In the genomic region with DNA sequence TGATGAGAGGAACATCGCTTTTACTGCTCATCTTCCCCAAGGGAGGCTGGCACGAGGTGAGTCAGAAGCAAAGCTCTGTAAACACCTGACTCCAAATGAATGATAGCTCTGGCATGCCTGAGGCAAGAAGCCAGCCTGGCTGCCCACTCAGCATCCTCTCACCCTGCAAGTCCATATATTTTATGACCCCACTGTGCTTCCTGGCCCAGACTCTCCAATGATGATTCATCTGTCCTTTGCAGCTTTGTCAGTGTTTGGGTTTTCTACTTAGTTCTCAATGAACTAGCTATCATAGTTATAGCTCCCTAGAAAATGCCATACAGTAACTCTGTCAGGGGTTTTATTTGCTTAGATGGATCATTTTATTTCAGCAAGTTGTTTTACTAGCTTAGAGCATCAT, we compare ENCODE assay signal across 14 cellular contexts. TPM values are rescaled to one million over a fixed set of nuclear protein-coding genes. Genes with fewer than 3 reads are reported as not detected.
DNase-seq lines count a peak whose midpoint lies in the region; ATAC-seq and TF ChIP-seq lines count a peak whose summit lies in the region.
"Had no signal": no experiment of that assay in that cellular context is flagged by ENCODE, and none has a peak within 500 bp of the region (broad histone marks: within the 10 kb centered on the region; RNA-seq: fewer than 3 reads in every experiment).

No MANE protein-coding gene starts in this region.

- H3K4me3 ChIP-seq in RWPE2 (ENCODE audit: severe bottlenecking) (no peak overlapping the region), foreskin fibroblast (ENCODE audit: low read depth in 1 of 2, low read length in 2 of 2) (no peak overlapping the region)
- H3K4me3 ChIP-seq: stomach had no signal

- peaks cover 17% of the 10 kb centered on the region for H3K27me3 Mint-ChIP-seq in activated CD4-positive, alpha-beta T cell treated with anti-CD3 and anti-CD28 coated beads, Interleukin-2, amount 10 ng/mL, durations not matched to agents 7 days and 5 days

- TF ChIP-seq CTCF in RWPE2 (IDR thresholded peaks at IDR 0.05; ENCODE audit: poor library complexity, severe bottlenecking) (no peak), foreskin fibroblast (IDR thresholded peaks at IDR 0.05; ENCODE audit: low read depth, low read length) (no peak)

- peaks cover 24% of the 10 kb centered on the region for H3K4me1 ChIP-seq in RWPE2 (ENCODE audit: insufficient read depth, poor library complexity, severe bottlenecking)
- H3K4me1 ChIP-seq: stomach had no signal

- peak; percentile 93 for ATAC-seq in RWPE2 (ENCODE audit: low read depth)

- no peaks in the 10 kb centered on the region for H3K36me3 Mint-ChIP-seq in activated CD4-positive, alpha-beta T cell treated with anti-CD3 and anti-CD28 coated beads, Interleukin-2, amount 10 ng/mL, durations not matched to agents 7 days and 5 days (ENCODE audit: low read depth)
- H3K36me3 Mint-ChIP-seq: CD14-positive monocyte had no signal

- H3K9me3 Mint-ChIP-seq in activated CD4-positive, alpha-beta T cell treated with anti-CD3 and anti-CD28 coated beads, Interleukin-2, amount 10 ng/mL, durations not matched to agents 7 days and 5 days = no peaks in the 10 kb centered on the region

- peak overlapping the region; percentile 75 for H3K27ac ChIP-seq in RWPE2 (ENCODE audit: poor library complexity, severe bottlenecking)
- H3K27ac ChIP-seq: stomach had no signal

- peak; percentile 52 for DNase-seq in AG08395 (ENCODE audit: low spot score)
- peak; percentile 22 for DNase-seq in H4 (ENCODE audit: low spot score)
- DNase-seq in RWPE2 (ENCODE audit: low spot score) = peak; percentile 92
- peak; percentile 34 to 42 for DNase-seq in foreskin fibroblast
- DNase-seq in AML-193 (lab: John Stamatoyannopoulos, UW) = no peak
- DNase-seq in globus pallidus (ENCODE audit: low spot score) = no peak
- no peak for DNase-seq in Kasumi-1 (lab: John Stamatoyannopoulos, UW)
- DNase-seq in activated CD4-positive, alpha-beta T cell treated with anti-CD3 and anti-CD28 coated beads, Interleukin-2, amount 10 ng/mL, durations not matched to agents 7 days and 5 days = no peak
- DNase-seq: activated CD4-positive, alpha-beta T cell treated with anti-CD3 and anti-CD28 coated beads, Interleukin-2, amount 50 U/mL, for 1 hour; activated effector memory CD4-positive, alpha-beta T cell treated with anti-CD3 and anti-CD28 coated beads, Interleukin-2, amount 50 U/mL, for 16 hours; NCI-H1105; stomach had no signal

- CTCF ChIA-PET in activated CD4-positive, alpha-beta T cell treated with anti-CD3 and anti-CD28 coated beads, Interleukin-2, amount 10 ng/mL, durations not matched to agents 7 days and 5 days (lab: Charles Lee) = no interaction called here

- H3K27ac Mint-ChIP-seq in activated CD4-positive, alpha-beta T cell treated with anti-CD3 and anti-CD28 coated beads, Interleukin-2, amount 10 ng/mL, durations not matched to agents 7 days and 5 days = no peak overlapping the region
- H3K27ac Mint-ChIP-seq: CD14-positive monocyte had no signal

- POLR2A ChIA-PET in activated CD4-positive, alpha-beta T cell treated with anti-CD3 and anti-CD28 coated beads, Interleukin-2, amount 10 ng/mL, durations not matched to agents 7 days and 5 days (lab: Charles Lee) = no interaction called here

- no peaks in the 10 kb centered on the region for H3K27me3 ChIP-seq in RWPE2 (ENCODE audit: insufficient read depth, poor library complexity, severe bottlenecking)

- no peak overlapping the region for H3K4me3 Mint-ChIP-seq in activated CD4-positive, alpha-beta T cell treated with anti-CD3 and anti-CD28 coated beads, Interleukin-2, amount 10 ng/mL, durations not matched to agents 7 days and 5 days
- H3K4me3 Mint-ChIP-seq: CD14-positive monocyte had no signal

- H3K36me3 ChIP-seq in RWPE2 (ENCODE audit: low read depth) = no peaks in the 10 kb centered on the region
- H3K36me3 ChIP-seq: stomach had no signal

- no peaks in the 10 kb centered on the region for H3K9me3 ChIP-seq in RWPE2 (ENCODE audit: severe bottlenecking)
- H3K9me3 ChIP-seq: stomach had no signal

- no peaks in the 10 kb centered on the region for H3K4me1 Mint-ChIP-seq in activated CD4-positive, alpha-beta T cell treated with anti-CD3 and anti-CD28 coated beads, Interleukin-2, amount 10 ng/mL, durations not matched to agents 7 days and 5 days
- H3K4me1 Mint-ChIP-seq: CD14-positive monocyte had no signal

RNA-seq across cellular contexts. Expression of gene FSTL4, which starts 52.1 kb away (rescaled TPM):
- total RNA-seq in H4 (2014; rRNA removed; shearing (Covaris generic)) = 0.14 and 0.47 TPM in 2 replicates
- not detected for total RNA-seq in activated CD4-positive, alpha-beta T cell treated with anti-CD3 and anti-CD28 coated beads, Interleukin-2, amount 10 ng/mL, durations not matched to agents 7 days and 5 days
- total RNA-seq: cardiac septum had no signal

Comparison
In these comparisons a context has a peak if more than half of its experiments do, and no peak if none do; other contexts are left out.
1. DNase-seq: peak in AG08395 (single experiment), H4 (single experiment), RWPE2 (single experiment) and foreskin fibroblast (2 of 2); none in AML-193 (0 of 2), globus pallidus (single experiment), Kasumi-1 (0 of 2) and activated CD4-positive, alpha-beta T cell treated with anti-CD3 and anti-CD28 coated beads, Interleukin-2, amount 10 ng/mL, durations not matched to agents 7 days and 5 days (single experiment).